Comparison of ENCODE assay signal across 8 cellular contexts in genomic region chrX:64975491-64975890, GRCh38. TPM values are rescaled to one million over a fixed set of nuclear protein-coding genes. Genes with fewer than 3 reads are reported as not detected.
DNase-seq lines count a peak whose midpoint lies in the region; ATAC-seq lines count a peak whose summit lies in the region.

No MANE protein-coding gene starts in this region.

- no peaks in the 10 kb centered on the region for H3K27me3 Mint-ChIP-seq in activated naive CD8-positive, alpha-beta T cell treated with anti-CD3 and anti-CD28 coated beads, Interleukin-2, amount 10 ng/mL, durations not matched to agents 7 days and 5 days

- H3K4me3 Mint-ChIP-seq in activated naive CD8-positive, alpha-beta T cell treated with anti-CD3 and anti-CD28 coated beads, Interleukin-2, amount 10 ng/mL, durations not matched to agents 7 days and 5 days, result peak overlapping the region; percentile 90

- H3K27ac Mint-ChIP-seq in activated naive CD8-positive, alpha-beta T cell treated with anti-CD3 and anti-CD28 coated beads, Interleukin-2, amount 10 ng/mL, durations not matched to agents 7 days and 5 days, result peak overlapping the region; percentile 66

- peaks cover 5% of the 10 kb centered on the region for H3K4me1 Mint-ChIP-seq in activated naive CD8-positive, alpha-beta T cell treated with anti-CD3 and anti-CD28 coated beads, Interleukin-2, amount 10 ng/mL, durations not matched to agents 7 days and 5 days

- intact Hi-C loops in left ventricle myocardium superior (cut with micrococcal nuclease), result no loop called here

- POLR2A ChIA-PET in activated naive CD8-positive, alpha-beta T cell treated with anti-CD3 and anti-CD28 coated beads, Interleukin-2, amount 10 ng/mL, durations not matched to agents 7 days and 5 days (lab: Charles Lee), result interaction anchor here (3.0 kb wide), 1 partner anchor 60 kb away, joined by 13 read pairs; the partner anchor contains the start of gene ZC3H12B

- peaks cover 20% of the 10 kb centered on the region for H3K36me3 Mint-ChIP-seq in activated naive CD8-positive, alpha-beta T cell treated with anti-CD3 and anti-CD28 coated beads, Interleukin-2, amount 10 ng/mL, durations not matched to agents 7 days and 5 days

- H3K9me3 Mint-ChIP-seq in activated naive CD8-positive, alpha-beta T cell treated with anti-CD3 and anti-CD28 coated beads, Interleukin-2, amount 10 ng/mL, durations not matched to agents 7 days and 5 days, result peaks cover 10% of the 10 kb centered on the region

- DNase-seq in A172 (ENCODE audit: low spot score) (peak; percentile 25), NCI-H82 treated with DMSO at 0.1 percent for 48 hours (lab: John Stamatoyannopoulos, UW; ENCODE audit: unreplicated experiment) (peak; percentile 8), left ventricle myocardium superior (peak; percentile 28), pons (ENCODE audit: low spot score) (peak; percentile 13), NCI-H1436 (lab: John Stamatoyannopoulos, UW) (no peak)
- DNase-seq in activated naive CD8-positive, alpha-beta T cell treated with anti-CD3 and anti-CD28 coated beads, Interleukin-2, amount 10 ng/mL, durations not matched to agents 7 days and 5 days, result peak; percentile 42

- peak; percentile 34 for ATAC-seq in GM19455 (IDR thresholded peaks at IDR 0.05; ENCODE audit: unreplicated experiment)
- ATAC-seq in activated naive CD8-positive, alpha-beta T cell treated with anti-CD3 and anti-CD28 coated beads, Interleukin-2, amount 10 ng/mL, durations not matched to agents 7 days and 5 days (ENCODE audit: low read depth), result peak; percentile 37
- peak; percentile 75 for ATAC-seq in left ventricle myocardium superior
- no peak for ATAC-seq in GM19023 (IDR thresholded peaks at IDR 0.05; ENCODE audit: unreplicated experiment)

RNA-seq across cellular contexts. Expression of gene ZC4H2, which starts 0.8 kb away (rescaled TPM):
- 7.3 and 10.9 TPM in 2 replicates for total RNA-seq in A172 (2014; rRNA removed; shearing (Covaris generic))
- total RNA-seq in activated naive CD8-positive, alpha-beta T cell treated with anti-CD3 and anti-CD28 coated beads, Interleukin-2, amount 10 ng/mL, durations not matched to agents 7 days and 5 days, result 10 to 100 TPM; 13.0 to 17.3 TPM
- 3.1 TPM for total RNA-seq in left ventricle myocardium superior

RNA-seq across cellular contexts. Expression of gene ZC3H12B, which starts 59.1 kb away (rescaled TPM):
- total RNA-seq in A172 (2014; rRNA removed; shearing (Covaris generic)), result not detected in 2 replicates
- total RNA-seq in activated naive CD8-positive, alpha-beta T cell treated with anti-CD3 and anti-CD28 coated beads, Interleukin-2, amount 10 ng/mL, durations not matched to agents 7 days and 5 days, result 1 to 10 TPM; 2.4 to 3.1 TPM
- 0.27 TPM for total RNA-seq in left ventricle myocardium superior
